In the genomic region with DNA sequence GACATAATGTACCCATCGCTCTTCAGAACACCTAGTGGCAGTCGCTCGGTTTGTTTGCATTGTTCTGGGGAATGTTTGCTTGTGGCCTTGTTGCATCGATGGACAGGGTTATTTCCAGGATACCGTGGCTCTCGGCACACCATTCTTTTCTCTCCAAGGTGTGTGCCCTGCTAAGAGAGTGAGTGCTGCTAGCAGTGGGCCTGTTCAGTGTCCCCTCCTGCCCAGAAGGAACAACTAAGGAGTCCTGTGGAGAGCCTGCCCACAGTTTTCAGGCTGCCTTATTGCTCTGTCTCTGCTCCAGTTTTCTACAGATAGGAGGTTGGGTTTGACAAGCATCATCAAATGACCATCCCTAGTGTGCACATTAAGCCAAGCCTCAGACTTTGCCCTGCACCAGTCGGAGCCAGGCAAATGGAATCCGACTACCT, we compare ENCODE assay signal across 1 cellular context.
TF ChIP-seq lines count a peak whose summit lies in the region.

No MANE protein-coding gene starts in this region.

TF ChIP-seq in K562, 482 proteins besides CTCF, POLR2A, EP300 and RAD21:
- no peak for TF ChIP-seq ZNF76 (CRISPR knock-in tag; IDR thresholded peaks at IDR 0.05; ENCODE audit: borderline replicate concordance)
- no peak for TF ChIP-seq ZC3H8 (IDR thresholded peaks at IDR 0.05)
- TF ChIP-seq SAFB (IDR thresholded peaks at IDR 0.05; ENCODE audit: borderline replicate concordance, low read depth, low read length), result no peak
- no peak for TF ChIP-seq YY1 (IDR thresholded peaks at IDR 0.05; ENCODE audit: borderline replicate concordance in 1 of 3, control insufficient read depth in 1 of 3, extremely low read depth in 1 of 3, insufficient read depth in 3 of 3, insufficient read length in 1 of 3, insufficient replicate concordance in 2 of 3, low read depth in 1 of 3, low read length in 2 of 3)
- TF ChIP-seq ZNF77 (CRISPR knock-in tag; IDR thresholded peaks at IDR 0.05), result no peak
- no peak for TF ChIP-seq ZNF280B (CRISPR knock-in tag; IDR thresholded peaks at IDR 0.05)
- TF ChIP-seq EP400 (IDR thresholded peaks at IDR 0.05), result no peak
- TF ChIP-seq, protein P1, sequence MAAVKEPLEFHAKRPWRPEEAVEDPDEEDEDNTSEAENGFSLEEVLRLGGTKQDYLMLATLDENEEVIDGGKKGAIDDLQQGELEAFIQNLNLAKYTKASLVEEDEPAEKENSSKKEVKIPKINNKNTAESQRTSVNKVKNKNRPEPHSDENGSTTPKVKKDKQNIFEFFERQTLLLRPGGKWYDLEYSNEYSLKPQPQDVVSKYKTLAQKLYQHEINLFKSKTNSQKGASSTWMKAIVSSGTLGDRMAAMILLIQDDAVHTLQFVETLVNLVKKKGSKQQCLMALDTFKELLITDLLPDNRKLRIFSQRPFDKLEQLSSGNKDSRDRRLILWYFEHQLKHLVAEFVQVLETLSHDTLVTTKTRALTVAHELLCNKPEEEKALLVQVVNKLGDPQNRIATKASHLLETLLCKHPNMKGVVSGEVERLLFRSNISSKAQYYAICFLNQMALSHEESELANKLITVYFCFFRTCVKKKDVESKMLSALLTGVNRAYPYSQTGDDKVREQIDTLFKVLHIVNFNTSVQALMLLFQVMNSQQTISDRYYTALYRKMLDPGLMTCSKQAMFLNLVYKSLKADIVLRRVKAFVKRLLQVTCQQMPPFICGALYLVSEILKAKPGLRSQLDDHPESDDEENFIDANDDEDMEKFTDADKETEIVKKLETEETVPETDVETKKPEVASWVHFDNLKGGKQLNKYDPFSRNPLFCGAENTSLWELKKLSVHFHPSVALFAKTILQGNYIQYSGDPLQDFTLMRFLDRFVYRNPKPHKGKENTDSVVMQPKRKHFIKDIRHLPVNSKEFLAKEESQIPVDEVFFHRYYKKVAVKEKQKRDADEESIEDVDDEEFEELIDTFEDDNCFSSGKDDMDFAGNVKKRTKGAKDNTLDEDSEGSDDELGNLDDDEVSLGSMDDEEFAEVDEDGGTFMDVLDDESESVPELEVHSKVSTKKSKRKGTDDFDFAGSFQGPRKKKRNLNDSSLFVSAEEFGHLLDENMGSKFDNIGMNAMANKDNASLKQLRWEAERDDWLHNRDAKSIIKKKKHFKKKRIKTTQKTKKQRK (IDR thresholded peaks at IDR 0.05; ENCODE audit: borderline replicate concordance, low read depth, low read length), result no peak
- no peak for TF ChIP-seq ZNF146 (CRISPR knock-in tag; IDR thresholded peaks at IDR 0.05; ENCODE audit: unreplicated experiment)
- TF ChIP-seq GTF3C2 (IDR thresholded peaks at IDR 0.05; ENCODE audit: borderline replicate concordance, extremely low read depth, insufficient read length), result no peak
- TF ChIP-seq, protein P2, sequence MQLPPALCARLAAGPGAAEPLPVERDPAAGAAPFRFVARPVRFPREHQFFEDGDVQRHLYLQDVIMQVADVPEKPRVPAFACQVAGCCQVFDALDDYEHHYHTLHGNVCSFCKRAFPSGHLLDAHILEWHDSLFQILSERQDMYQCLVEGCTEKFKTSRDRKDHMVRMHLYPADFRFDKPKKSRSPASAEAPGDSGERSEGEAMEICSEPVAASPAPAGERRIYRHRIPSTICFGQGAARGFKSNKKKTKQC (CRISPR knock-in tag; IDR thresholded peaks at IDR 0.05), result no peak
- no peak for TF ChIP-seq PKNOX1 (IDR thresholded peaks at IDR 0.05)
- no peak for TF ChIP-seq RBM25 (IDR thresholded peaks at IDR 0.05; ENCODE audit: low read depth, low read length, severe bottlenecking)
- no peak for TF ChIP-seq POLR2G (IDR thresholded peaks at IDR 0.05; ENCODE audit: low read depth, low read length)
- TF ChIP-seq CEBPG (CRISPR knock-in tag; IDR thresholded peaks at IDR 0.05), result no peak
- TF ChIP-seq CEBPG (tag; conservative IDR thresholded peaks at IDR 0.05 in 1 of 2, IDR thresholded peaks at IDR 0.05 in 1 of 2), result no peak
- TF ChIP-seq U2AF2 (optimal IDR thresholded peaks at IDR 0.05; ENCODE audit: low read depth, low read length), result no peak
TF ChIP-seq in K562: peak in this region for 0.
